Comparison of ENCODE assay signal across 16 cellular contexts in the genomic region with DNA sequence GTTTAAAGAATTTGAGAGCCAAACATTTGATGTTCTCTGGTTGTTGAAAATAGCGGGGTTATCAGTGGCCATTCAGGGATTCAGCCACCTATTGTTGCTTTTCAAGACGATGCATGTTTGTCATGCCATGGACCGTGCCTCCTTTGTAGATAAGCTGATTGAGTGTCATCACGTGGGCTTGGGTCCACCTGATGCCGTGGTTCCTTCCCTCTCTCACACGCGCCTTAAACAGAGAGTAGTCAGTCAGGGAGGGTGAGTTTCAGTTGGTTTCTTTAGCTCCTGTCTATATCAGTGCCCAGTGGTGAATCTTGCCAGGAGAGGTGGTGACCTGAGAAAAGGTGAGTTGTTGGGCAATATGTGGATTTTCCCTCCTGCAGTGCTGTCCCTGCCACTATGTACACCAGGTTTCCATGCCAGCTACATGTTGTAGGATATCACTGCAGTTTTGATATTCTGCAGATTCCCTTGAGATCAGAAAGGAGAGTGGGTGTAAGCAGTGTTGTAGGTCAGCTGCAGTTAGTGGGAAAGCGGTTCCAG.
DNase-seq lines count a peak whose midpoint lies in the region; ATAC-seq, FAIRE-seq and TF ChIP-seq lines count a peak whose summit lies in the region.
"Had no signal": no experiment of that assay in that cellular context is flagged by ENCODE, and none has a peak within 500 bp of the region (broad histone marks: within the 10 kb centered on the region; RNA-seq: fewer than 3 reads in every experiment).

No MANE protein-coding gene starts in this region.

- H3K4me3 ChIP-seq in A549: no peak overlapping the region
- H3K4me3 ChIP-seq: SK-N-MC had no signal

- H3K4me2 ChIP-seq in A549: peak overlapping the region; percentile 77; the same call in 2 of the 3 replicates

- DNase-seq in A549 (ENCODE audit: low read depth in 1 of 2, low spot score in 1 of 2) (no peak), D341Med (ENCODE audit: low spot score) (peak; percentile 2), NCI-H1436 treated with DMSO at 0.1 percent for 48 hours (lab: John Stamatoyannopoulos, UW) (no peak), DMS153 (lab: John Stamatoyannopoulos, UW) (no peak), NCI-H2227 treated with DMSO at 0.1 percent for 48 hours (lab: John Stamatoyannopoulos, UW) (no peak)
- DNase-seq in natural killer cell treated with Interleukin-12 subunit alpha and Interleukin-12 subunit beta and Interleukin-15 and Interleukin-18, amount 100 ng/mL, for 72 hours (ENCODE audit: low spot score): no peak
- DNase-seq: activated CD4-positive, alpha-beta T cell treated with anti-CD3 and anti-CD28 coated beads for 4 hours; activated naive CD8-positive, alpha-beta T cell treated with anti-CD3 and anti-CD28 coated beads, Interleukin-2, amount 10 ng/mL, durations not matched to agents 7 days and 5 days; esophagus squamous epithelium; NCI-H2029 treated with DMSO at 0.1 percent for 48 hours; stimulated activated CD8-positive, alpha-beta memory T cell treated with anti-CD3 and anti-CD28 coated beads, Interleukin-4, amount 100 ng/mL, for 48 hours had no signal

- H3K4me1 Mint-ChIP-seq in natural killer cell treated with Interleukin-12 subunit alpha and Interleukin-12 subunit beta and Interleukin-15 and Interleukin-18, amount 100 ng/mL, for 72 hours (ENCODE audit: low read depth in 2 of 2): peaks cover 75 to 84% of the 10 kb centered on the region in 2 donors

- POLR2A ChIA-PET in A549 (lab: Yijun Ruan, JAX): no interaction called here

- peaks cover 11% of the 10 kb centered on the region for H3K4me1 ChIP-seq in A549

- no peak for TF ChIP-seq EP300 in A549 (IDR thresholded peaks at IDR 0.05)

- ATAC-seq in A549 (no peak), esophagus mucosa (peak; percentile 9), HG02938 (IDR thresholded peaks at IDR 0.05; ENCODE audit: unreplicated experiment) (no peak)
- ATAC-seq in natural killer cell treated with Interleukin-12 subunit alpha and Interleukin-12 subunit beta and Interleukin-15 and Interleukin-18, amount 100 ng/mL, for 72 hours: no peak

- CTCF ChIA-PET in A549 (lab: Yijun Ruan, JAX): interaction anchor here (0.6 to 2.1 kb wide), 9 partner anchors 34 to 766 kb away, joined by 3 to 8 read pairs (median 4); no protein-coding TSS in a partner anchor

- peaks cover 23% of the 10 kb centered on the region for H3K36me3 Mint-ChIP-seq in natural killer cell treated with Interleukin-12 subunit alpha and Interleukin-12 subunit beta and Interleukin-15 and Interleukin-18, amount 100 ng/mL, for 72 hours

- TF ChIP-seq POLR2A in A549 (IDR thresholded peaks at IDR 0.05; ENCODE audit: low read length): no peak

- no peak for TF ChIP-seq CTCF in A549 (IDR thresholded peaks at IDR 0.05)

- H3K9me3 Mint-ChIP-seq in natural killer cell treated with Interleukin-12 subunit alpha and Interleukin-12 subunit beta and Interleukin-15 and Interleukin-18, amount 100 ng/mL, for 72 hours: no peaks in the 10 kb centered on the region
- H3K9me3 Mint-ChIP-seq: activated naive CD8-positive, alpha-beta T cell treated with anti-CD3 and anti-CD28 coated beads, Interleukin-2, amount 10 ng/mL, durations not matched to agents 7 days and 5 days; IgD-negative memory B cell; neural crest cell had no signal

- peak overlapping the region; percentile 71 to 82; a peak in 4 of 6 replicates for H3K27ac ChIP-seq in A549
- H3K27ac ChIP-seq: SK-N-MC had no signal

- FAIRE-seq in A549 (lab: Jason Lieb, UNC): no peak

- no peaks in the 10 kb centered on the region for H3K9me3 ChIP-seq in A549
- H3K9me3 ChIP-seq: esophagus squamous epithelium had no signal

- TF ChIP-seq RAD21 in A549 (conservative IDR thresholded peaks at IDR 0.05 in 1 of 2, IDR thresholded peaks at IDR 0.05 in 1 of 2): no peak

- H3K4me3 Mint-ChIP-seq in natural killer cell treated with Interleukin-12 subunit alpha and Interleukin-12 subunit beta and Interleukin-15 and Interleukin-18, amount 100 ng/mL, for 72 hours: peak overlapping the region; percentile 65
- H3K4me3 Mint-ChIP-seq: activated naive CD8-positive, alpha-beta T cell treated with anti-CD3 and anti-CD28 coated beads, Interleukin-2, amount 10 ng/mL, durations not matched to agents 7 days and 5 days; neural crest cell had no signal

- WGBS in A549 (ENCODE audit: missing lambda C conversion rate): 73% methylated on average over 8 of the region's 8 CpGs

- H3K27me3 Mint-ChIP-seq in natural killer cell treated with Interleukin-12 subunit alpha and Interleukin-12 subunit beta and Interleukin-15 and Interleukin-18, amount 100 ng/mL, for 72 hours: no peaks in the 10 kb centered on the region
- H3K27me3 Mint-ChIP-seq: activated naive CD8-positive, alpha-beta T cell treated with anti-CD3 and anti-CD28 coated beads, Interleukin-2, amount 10 ng/mL, durations not matched to agents 7 days and 5 days; IgD-negative memory B cell had no signal

- H3K27ac Mint-ChIP-seq in natural killer cell treated with Interleukin-12 subunit alpha and Interleukin-12 subunit beta and Interleukin-15 and Interleukin-18, amount 100 ng/mL, for 72 hours: peak overlapping the region; percentile 74 to 82

TF ChIP-seq in A549, 52 proteins besides CTCF, POLR2A, EP300 and RAD21:
- no peak for TF ChIP-seq TFCP2L1 (CRISPR knock-in tag; IDR thresholded peaks at IDR 0.05)
- no peak for TF ChIP-seq CHD4 (IDR thresholded peaks at IDR 0.05; ENCODE audit: borderline replicate concordance)
- TF ChIP-seq HDAC2 (IDR thresholded peaks at IDR 0.05): no peak
- TF ChIP-seq KDM1A (IDR thresholded peaks at IDR 0.05; ENCODE audit: low read depth): no peak
- TF ChIP-seq, protein P1, sequence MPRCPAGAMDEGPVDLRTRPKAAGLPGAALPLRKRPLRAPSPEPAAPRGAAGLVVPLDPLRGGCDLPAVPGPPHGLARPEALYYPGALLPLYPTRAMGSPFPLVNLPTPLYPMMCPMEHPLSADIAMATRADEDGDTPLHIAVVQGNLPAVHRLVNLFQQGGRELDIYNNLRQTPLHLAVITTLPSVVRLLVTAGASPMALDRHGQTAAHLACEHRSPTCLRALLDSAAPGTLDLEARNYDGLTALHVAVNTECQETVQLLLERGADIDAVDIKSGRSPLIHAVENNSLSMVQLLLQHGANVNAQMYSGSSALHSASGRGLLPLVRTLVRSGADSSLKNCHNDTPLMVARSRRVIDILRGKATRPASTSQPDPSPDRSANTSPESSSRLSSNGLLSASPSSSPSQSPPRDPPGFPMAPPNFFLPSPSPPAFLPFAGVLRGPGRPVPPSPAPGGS (IDR thresholded peaks at IDR 0.05): no peak
- no peak for TF ChIP-seq MAFK (IDR thresholded peaks at IDR 0.05; ENCODE audit: partially characterized antibody)
- no peak for TF ChIP-seq CBX2 (IDR thresholded peaks at IDR 0.05; ENCODE audit: borderline replicate concordance, low read depth)
- no peak for TF ChIP-seq ZC3H11A (IDR thresholded peaks at IDR 0.05)
- TF ChIP-seq, protein P2, sequence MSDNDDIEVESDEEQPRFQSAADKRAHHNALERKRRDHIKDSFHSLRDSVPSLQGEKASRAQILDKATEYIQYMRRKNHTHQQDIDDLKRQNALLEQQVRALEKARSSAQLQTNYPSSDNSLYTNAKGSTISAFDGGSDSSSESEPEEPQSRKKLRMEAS (IDR thresholded peaks at IDR 0.05): no peak
